17 cellular contexts compared by ENCODE assay signal in the genomic region with DNA sequence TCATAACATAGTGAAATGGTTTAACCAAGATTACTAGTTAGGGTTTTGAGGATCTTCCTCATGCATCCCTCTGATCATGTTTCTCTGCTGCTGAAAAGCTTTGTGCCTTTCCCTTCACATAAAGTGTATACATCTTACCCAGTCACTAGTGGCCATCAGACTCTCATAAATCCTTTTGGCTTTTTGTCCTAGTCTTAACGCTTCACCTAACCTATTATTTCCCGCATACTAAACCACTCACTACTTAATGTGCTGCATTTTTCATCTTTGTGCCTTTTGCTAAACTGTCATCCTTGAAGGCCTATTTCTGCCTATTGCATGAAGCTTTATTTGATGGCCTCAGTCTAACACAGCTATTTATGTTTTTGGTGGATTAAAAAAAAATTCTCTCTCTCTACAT.
A peak's percentile ranks its signal among the peaks of the same experiment; 100 is the strongest.
DNase-seq lines count a peak whose midpoint lies in the region; ATAC-seq and TF ChIP-seq lines count a peak whose summit lies in the region.
"Had no signal": no experiment of that assay in that cellular context is flagged by ENCODE, and none has a peak within 500 bp of the region (broad histone marks: within the 10 kb centered on the region; RNA-seq: fewer than 3 reads in every experiment).

No MANE protein-coding gene starts in this region.

- CTCF ChIA-PET in HEK293 (lab: Yijun Ruan, JAX), result interaction anchor here (0.8 kb wide), 1 partner anchor 9 kb away, joined by 6 read pairs; no protein-coding TSS in a partner anchor
- CTCF ChIA-PET in WTC11 (lab: Charles Lee), result interaction anchor here (0.7 to 2.6 kb wide), 3 partner anchors 10 to 34 kb away, joined by 3 to 5 read pairs (median 3); no protein-coding TSS in a partner anchor
- CTCF ChIA-PET in T-cell (lab: Charles Lee), result interaction anchor here in 1 of 2 donors (0.6 kb wide), 1 partner anchor 159 kb away, joined by 3 read pairs; no protein-coding TSS in a partner anchor

- no peak overlapping the region for H3K4me3 ChIP-seq in HEK293 (ENCODE audit: low read depth, low read length)
- H3K4me3 ChIP-seq in dorsolateral prefrontal cortex, result no peak overlapping the region
- H3K4me3 ChIP-seq: GM12878, GM23248 had no signal

- ATAC-seq in WTC11 (no peak), T-cell (replicated peaks in 1 of 4) (no peak)
- ATAC-seq: GM12878 had no signal

- peak; percentile 65 for DNase-seq in NCI-H146 treated with DMSO at 0.1 percent for 48 hours (lab: John Stamatoyannopoulos, UW; ENCODE audit: unreplicated experiment)
- DNase-seq in WTC11 (ENCODE audit: low spot score), result no peak
- no peak for DNase-seq in neural crest cell (ENCODE audit: low read depth, low spot score)
- DNase-seq in dorsolateral prefrontal cortex, result no peak
- DNase-seq in activated CD4-positive, alpha-beta T cell treated with anti-CD3 and anti-CD28 coated beads, Interleukin-2, amount 10 ng/mL, durations not matched to agents 24 days and 14 days, result no peak
- no peak for DNase-seq in T-cell
- DNase-seq: AML-193; Calu3; CD4-positive, alpha-beta T cell; GM23248; MV-4-11; NCI-H1694 treated with DMSO at 0.1 percent for 48 hours; NCI-H345; NCI-H526 treated with DMSO at 0.1 percent for 48 hours had no signal

- intact Hi-C loops in dorsolateral prefrontal cortex (cut with DNase I), result no loop called here
- intact Hi-C loops in activated CD4-positive, alpha-beta T cell treated with anti-CD3 and anti-CD28 coated beads, Interleukin-2, amount 10 ng/mL, durations not matched to agents 24 days and 14 days (cut with micrococcal nuclease), result no loop called here

- no peaks in the 10 kb centered on the region for H3K36me3 ChIP-seq in HEK293 (ENCODE audit: control insufficient read depth in 2 of 2, insufficient read depth in 1 of 2, low read length in 2 of 2)

- H3K27me3 Mint-ChIP-seq in WTC11 (ENCODE audit: low read depth) (no peaks in the 10 kb centered on the region), neural crest cell (ENCODE audit: low read depth) (no peaks in the 10 kb centered on the region), T-cell (no peaks in the 10 kb centered on the region)
- no peaks in the 10 kb centered on the region for H3K27me3 Mint-ChIP-seq in activated CD4-positive, alpha-beta T cell treated with anti-CD3 and anti-CD28 coated beads, Interleukin-2, amount 10 ng/mL, durations not matched to agents 24 days and 14 days
- H3K27me3 Mint-ChIP-seq: CD4-positive, alpha-beta T cell; IgD-negative memory B cell had no signal

- no peak overlapping the region for H3K27ac ChIP-seq in HEK293 (ENCODE audit: extremely low read depth, low read depth, low read length)
- H3K27ac ChIP-seq in dorsolateral prefrontal cortex, result no peak overlapping the region
- H3K27ac ChIP-seq: GM23248 had no signal

- H3K27ac Mint-ChIP-seq in WTC11 (peak overlapping the region; percentile 52; the same call in 1 of the 2 replicates), neural crest cell (ENCODE audit: unreplicated experiment) (no peak overlapping the region), T-cell (no peak overlapping the region)
- no peak overlapping the region for H3K27ac Mint-ChIP-seq in activated CD4-positive, alpha-beta T cell treated with anti-CD3 and anti-CD28 coated beads, Interleukin-2, amount 10 ng/mL, durations not matched to agents 24 days and 14 days
- H3K27ac Mint-ChIP-seq: CD4-positive, alpha-beta T cell; IgD-negative memory B cell had no signal

- H3K4me1 ChIP-seq in HEK293 (ENCODE audit: control insufficient read depth, insufficient read depth, low read length), result peaks cover 9% of the 10 kb centered on the region

- H3K4me3 Mint-ChIP-seq in WTC11 (no peak overlapping the region), neural crest cell (peak overlapping the region; percentile 3), T-cell (no peak overlapping the region)
- no peak overlapping the region for H3K4me3 Mint-ChIP-seq in activated CD4-positive, alpha-beta T cell treated with anti-CD3 and anti-CD28 coated beads, Interleukin-2, amount 10 ng/mL, durations not matched to agents 24 days and 14 days
- H3K4me3 Mint-ChIP-seq: CD4-positive, alpha-beta T cell; IgD-negative memory B cell had no signal

- H3K9me3 ChIP-seq in HEK293 (ENCODE audit: control insufficient read depth, insufficient read depth, low read depth, low read length), result no peaks in the 10 kb centered on the region

- TF ChIP-seq CTCF in HEK293 (tag by site-specific recombination; IDR thresholded peaks at IDR 0.05) (no peak), WTC11 (IDR thresholded peaks at IDR 0.05) (no peak), neural crest cell (conservative IDR thresholded peaks at IDR 0.05) (no peak), dorsolateral prefrontal cortex (IDR thresholded peaks at IDR 0.05 in 54 of 56, conservative IDR thresholded peaks at IDR 0.05 in 2 of 56; ENCODE audit: low read depth in 1 of 56, partially characterized antibody in 56 of 56) (no peak)

- H3K27me3 ChIP-seq in dorsolateral prefrontal cortex, result peaks cover 0 to 3% (median 0%) of the 10 kb centered on the region in 45 donors

- H3K9me3 Mint-ChIP-seq in WTC11, result no peaks in the 10 kb centered on the region
- no peaks in the 10 kb centered on the region for H3K9me3 Mint-ChIP-seq in neural crest cell
- H3K9me3 Mint-ChIP-seq in activated CD4-positive, alpha-beta T cell treated with anti-CD3 and anti-CD28 coated beads, Interleukin-2, amount 10 ng/mL, durations not matched to agents 24 days and 14 days, result no peaks in the 10 kb centered on the region
- H3K9me3 Mint-ChIP-seq in T-cell, result no peaks in the 10 kb centered on the region
- H3K9me3 Mint-ChIP-seq: CD4-positive, alpha-beta T cell; IgD-negative memory B cell had no signal

- no peaks in the 10 kb centered on the region for H3K36me3 Mint-ChIP-seq in WTC11
- H3K36me3 Mint-ChIP-seq in neural crest cell (ENCODE audit: low read depth), result peaks cover 3% of the 10 kb centered on the region
- H3K36me3 Mint-ChIP-seq in activated CD4-positive, alpha-beta T cell treated with anti-CD3 and anti-CD28 coated beads, Interleukin-2, amount 10 ng/mL, durations not matched to agents 24 days and 14 days (ENCODE audit: low read depth), result no peaks in the 10 kb centered on the region
- H3K36me3 Mint-ChIP-seq in T-cell, result no peaks in the 10 kb centered on the region
- H3K36me3 Mint-ChIP-seq: IgD-negative memory B cell had no signal

- POLR2A ChIA-PET in HEK293 (lab: Yijun Ruan, JAX) (no interaction called here), WTC11 (lab: Charles Lee) (interaction anchor here (0.6 kb wide), 1 partner anchor 134 kb away, joined by 6 read pairs; no protein-coding TSS in a partner anchor), T-cell (lab: Charles Lee) (no interaction called here)

- peaks cover 67% of the 10 kb centered on the region for H3K4me1 Mint-ChIP-seq in WTC11
- peaks cover 65% of the 10 kb centered on the region for H3K4me1 Mint-ChIP-seq in neural crest cell
- H3K4me1 Mint-ChIP-seq in activated CD4-positive, alpha-beta T cell treated with anti-CD3 and anti-CD28 coated beads, Interleukin-2, amount 10 ng/mL, durations not matched to agents 24 days and 14 days, result no peaks in the 10 kb centered on the region
- no peaks in the 10 kb centered on the region for H3K4me1 Mint-ChIP-seq in T-cell
- H3K4me1 Mint-ChIP-seq: IgD-negative memory B cell had no signal

TF ChIP-seq in HEK293, 187 proteins besides CTCF, POLR2A, EP300 and RAD21 (continues in another document):
- TF ChIP-seq ZBTB26 (tag by site-specific recombination; optimal IDR thresholded peaks at IDR 0.05), result no peak
- TF ChIP-seq ZNF202 (tag by site-specific recombination; IDR thresholded peaks at IDR 0.05; ENCODE audit: borderline replicate concordance), result no peak
- peak; percentile 75 for TF ChIP-seq FEZF1 (tag by site-specific recombination; IDR thresholded peaks at IDR 0.05)

TF ChIP-seq in WTC11, 78 proteins besides CTCF, POLR2A, EP300 and RAD21 (continues in another document):
- no peak for TF ChIP-seq PRDM15 (CRISPR knock-in tag; IDR thresholded peaks at IDR 0.05)
- no peak for TF ChIP-seq MAX (CRISPR knock-in tag; IDR thresholded peaks at IDR 0.05)
- no peak for TF ChIP-seq ZNF416 (CRISPR knock-in tag; IDR thresholded peaks at IDR 0.05)
- TF ChIP-seq CBFB (CRISPR knock-in tag; IDR thresholded peaks at IDR 0.05; ENCODE audit: low read depth), result no peak
